16 cellular contexts compared by ENCODE assay signal in genomic region chr4:123114915-123115756, GRCh38.
"Had no signal": no experiment of that assay in that cellular context is flagged by ENCODE, and none has a peak within 500 bp of the region (broad histone marks: within the 10 kb centered on the region; RNA-seq: fewer than 3 reads in every experiment).

No MANE protein-coding gene starts in this region.

- H3K27ac ChIP-seq: breast epithelium, dorsolateral prefrontal cortex, foreskin keratinocyte, ovary, skin epidermis had no signal

- H3K4me1 ChIP-seq: breast epithelium had no signal

- H3K36me3 Mint-ChIP-seq: mesothelial cell of epicardium had no signal

- ATAC-seq: foreskin keratinocyte had no signal

- H3K9me3 Mint-ChIP-seq: mesothelial cell of epicardium, neural crest cell had no signal

- H3K27ac Mint-ChIP-seq: activated CD4-positive, alpha-beta memory T cell treated with anti-CD3 and anti-CD28 coated beads, Interleukin-2, amount 10 ng/mL, durations not matched to agents 7 days and 5 days; activated naive CD8-positive, alpha-beta T cell treated with anti-CD3 and anti-CD28 coated beads, Interleukin-2, amount 10 ng/mL, durations not matched to agents 7 days and 5 days; mesothelial cell of epicardium had no signal

- H3K27me3 ChIP-seq: breast epithelium, dorsolateral prefrontal cortex, foreskin keratinocyte, heart left ventricle, ovary, transverse colon had no signal

- DNase-seq: activated CD4-positive, alpha-beta memory T cell treated with anti-CD3 and anti-CD28 coated beads, Interleukin-2, amount 10 ng/mL, durations not matched to agents 7 days and 5 days; activated CD4-positive, CD25-positive, alpha-beta regulatory T cell treated with anti-CD3 and anti-CD28 coated beads, Interleukin-2, amount 50 U/mL, for 72 hours; activated gamma-delta T cell; activated naive CD8-positive, alpha-beta T cell treated with anti-CD3 and anti-CD28 coated beads, Interleukin-2, amount 10 ng/mL, durations not matched to agents 7 days and 5 days; activated T-cell treated with anti-CD3 and anti-CD28 coated beads, Interleukin-2, amount 50 U/mL, for 48 hours; anterior cingulate cortex; foreskin keratinocyte; substantia nigra; transverse colon had no signal

- H3K36me3 ChIP-seq: breast epithelium, heart left ventricle, ovary, transverse colon had no signal

- H3K9me3 ChIP-seq: heart left ventricle, ovary, transverse colon had no signal

- H3K4me1 Mint-ChIP-seq: activated CD4-positive, alpha-beta memory T cell treated with anti-CD3 and anti-CD28 coated beads, Interleukin-2, amount 10 ng/mL, durations not matched to agents 7 days and 5 days; activated naive CD8-positive, alpha-beta T cell treated with anti-CD3 and anti-CD28 coated beads, Interleukin-2, amount 10 ng/mL, durations not matched to agents 7 days and 5 days had no signal

- H3K4me3 Mint-ChIP-seq: activated CD4-positive, alpha-beta memory T cell treated with anti-CD3 and anti-CD28 coated beads, Interleukin-2, amount 10 ng/mL, durations not matched to agents 7 days and 5 days; activated naive CD8-positive, alpha-beta T cell treated with anti-CD3 and anti-CD28 coated beads, Interleukin-2, amount 10 ng/mL, durations not matched to agents 7 days and 5 days; mesothelial cell of epicardium; neural crest cell had no signal

- H3K27me3 Mint-ChIP-seq: activated CD4-positive, alpha-beta memory T cell treated with anti-CD3 and anti-CD28 coated beads, Interleukin-2, amount 10 ng/mL, durations not matched to agents 7 days and 5 days; activated naive CD8-positive, alpha-beta T cell treated with anti-CD3 and anti-CD28 coated beads, Interleukin-2, amount 10 ng/mL, durations not matched to agents 7 days and 5 days had no signal

- H3K4me3 ChIP-seq: breast epithelium, dorsolateral prefrontal cortex, heart left ventricle, ovary, skin epidermis, transverse colon had no signal
